Comparison of ENCODE assay signal across 17 cellular contexts in the genomic region with DNA sequence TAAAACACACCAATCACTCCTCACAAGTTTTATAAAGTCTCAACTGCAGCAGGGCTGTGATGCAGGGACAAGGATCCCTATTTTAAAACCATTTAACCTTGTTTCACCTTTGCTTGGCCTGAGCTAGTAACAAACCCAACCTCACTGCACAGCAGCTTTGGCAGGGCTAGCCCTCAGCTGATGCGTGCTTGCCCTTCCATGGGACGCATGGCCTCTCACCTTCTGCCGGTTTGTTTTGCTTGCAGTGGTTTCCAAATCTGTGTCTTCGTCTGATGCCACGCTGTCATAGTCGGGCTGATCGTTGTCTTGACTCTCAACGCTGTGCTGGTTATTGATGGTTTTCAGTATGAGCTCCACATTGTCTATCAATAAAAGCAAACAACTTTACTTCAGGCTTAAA. TPM values are rescaled to one million over a fixed set of nuclear protein-coding genes. Genes with fewer than 3 reads are reported as not detected.
DNase-seq lines count a peak whose midpoint lies in the region; ATAC-seq, FAIRE-seq and TF ChIP-seq lines count a peak whose summit lies in the region.
"Had no signal": no experiment of that assay in that cellular context is flagged by ENCODE, and none has a peak within 500 bp of the region (broad histone marks: within the 10 kb centered on the region; RNA-seq: fewer than 3 reads in every experiment).

No MANE protein-coding gene starts in this region.

- ATAC-seq in SK-N-SH treated with all-trans-retinoic acid at 6 μM for 48 hours = no peak
- ATAC-seq in HCT116 = no peak

- no peak for TF ChIP-seq EP300 in SK-N-SH (IDR thresholded peaks at IDR 0.05; ENCODE audit: borderline replicate concordance in 1 of 2, low read depth in 1 of 2, low read length in 1 of 2)

- peaks cover 44% of the 10 kb centered on the region for H3K36me3 Mint-ChIP-seq in endothelial cell (ENCODE audit: low read depth, unreplicated experiment)

- H3K27ac Mint-ChIP-seq in endothelial cell (ENCODE audit: unreplicated experiment) = no peak overlapping the region

- H3K27me3 ChIP-seq in SK-N-SH (ENCODE audit: insufficient read depth) (no peaks in the 10 kb centered on the region), HCT116 (ENCODE audit: insufficient read depth, low read length) (no peaks in the 10 kb centered on the region), osteoblast (ENCODE audit: insufficient read depth, low read length) (no peaks in the 10 kb centered on the region)

- FAIRE-seq in GM12891 (lab: Jason Lieb, UNC) = no peak
- FAIRE-seq: frontal cortex, RCC 7860 had no signal

- TF ChIP-seq CTCF in SK-N-SH (IDR thresholded peaks at IDR 0.05) = no peak
- no peak for TF ChIP-seq CTCF in HCT116 (IDR thresholded peaks at IDR 0.05 in 2 of 3, conservative IDR thresholded peaks at IDR 0.05 in 1 of 3; ENCODE audit: borderline replicate concordance in 1 of 3, insufficient read depth in 1 of 3, low read depth in 2 of 3, low read length in 2 of 3)
- no peak for TF ChIP-seq CTCF in endothelial cell (IDR thresholded peaks at IDR 0.05; ENCODE audit: unreplicated experiment)
- TF ChIP-seq CTCF in osteoblast (IDR thresholded peaks at IDR 0.05; ENCODE audit: extremely low read depth, low read depth, low read length) = no peak

- RAD21 ChIA-PET in HCT116 (lab: Charles Lee; ENCODE audit: low non-redundant PET in 1 of 2, low total read pairs in 2 of 2, uncharacterized antibody in 2 of 2, unreplicated experiment in 2 of 2) = no interaction called here

- CTCF ChIA-PET in SK-N-SH (lab: Yijun Ruan, JAX) (no interaction called here), HCT116 (lab: Charles Lee) (no interaction called here)

- no peak overlapping the region for H2AFZ ChIP-seq in SK-N-SH (ENCODE audit: low read depth)
- H2AFZ ChIP-seq in HCT116 (ENCODE audit: low read depth, low read length, poor library complexity, severe bottlenecking) = no peak overlapping the region
- H2AFZ ChIP-seq in osteoblast (ENCODE audit: low read length) = no peak overlapping the region
- H2AFZ ChIP-seq: parathyroid adenoma had no signal

- H3F3A ChIP-seq in SK-N-SH (replicated peaks; ENCODE audit: insufficient read depth) = peaks cover 52% of the 10 kb centered on the region

- H3K4me3 Mint-ChIP-seq in endothelial cell (ENCODE audit: unreplicated experiment) = peak overlapping the region; percentile 48
- H3K4me3 Mint-ChIP-seq: CD8-positive, alpha-beta memory T cell; T-helper 1 cell treated with Interleukin-12 subunit alpha and Interleukin-12 subunit beta and Interleukin-4 antibody, amounts not matched to agents 30 μg/mL and 1 μg/mL, for 36 hours had no signal

- 96% methylated on average over 8 of the region's 8 CpGs for WGBS in SK-N-SH (ENCODE audit: low lambda C conversion rate)

- H3K4me2 ChIP-seq in SK-N-SH (0 out of 2 replicates have a peak overlapping the region, but pooled peaks have one; percentile 9), HCT116 (ENCODE audit: low read length) (peak overlapping the region; percentile 76), osteoblast (ENCODE audit: insufficient read depth, low read length) (no peak overlapping the region)

- H3K4me1 Mint-ChIP-seq in endothelial cell (ENCODE audit: unreplicated experiment) = peaks cover 16% of the 10 kb centered on the region

- POLR2A ChIA-PET in SK-N-SH (lab: Yijun Ruan, JAX) (no interaction called here), HCT116 (lab: Charles Lee) (no interaction called here)

- no peaks in the 10 kb centered on the region for H3K9me2 ChIP-seq in SK-N-SH
- no peaks in the 10 kb centered on the region for H3K9me2 ChIP-seq in HCT116 (ENCODE audit: insufficient read depth)

- TF ChIP-seq RAD21 in SK-N-SH (IDR thresholded peaks at IDR 0.05; ENCODE audit: low read length) = no peak
- TF ChIP-seq RAD21 in HCT116 (IDR thresholded peaks at IDR 0.05; ENCODE audit: low read depth) = no peak

- H3K4me3 ChIP-seq in SK-N-SH (ENCODE audit: low read depth in 2 of 2, low read length in 1 of 2) (no peak overlapping the region), HCT116 (replicated peaks in 1 of 2; ENCODE audit: low read depth in 1 of 2, low read length in 2 of 2) (no peak overlapping the region), osteoblast (ENCODE audit: insufficient read depth, low read length) (no peak overlapping the region)
- H3K4me3 ChIP-seq: GM12878 had no signal

- TF ChIP-seq POLR2A in HCT116 (IDR thresholded peaks at IDR 0.05; ENCODE audit: borderline replicate concordance, extremely low read depth, insufficient read depth, insufficient read length) (no peak), GM12891 (IDR thresholded peaks at IDR 0.05; ENCODE audit: low read depth, low read length) (no peak)

- no peaks in the 10 kb centered on the region for H3K79me2 ChIP-seq in SK-N-SH (ENCODE audit: insufficient read depth)
- no peaks in the 10 kb centered on the region for H3K79me2 ChIP-seq in HCT116 (ENCODE audit: insufficient read depth, low read length)
- peaks cover 6% of the 10 kb centered on the region for H3K79me2 ChIP-seq in osteoblast (ENCODE audit: insufficient read depth, low read length)
- H3K79me2 ChIP-seq: parathyroid adenoma had no signal

- H3K4me1 ChIP-seq in SK-N-SH (ENCODE audit: control insufficient read depth in 1 of 2, insufficient read depth in 2 of 2, low read depth in 1 of 2, low read length in 1 of 2) (peaks cover 10 to 51% of the 10 kb centered on the region in 2 experiments), HCT116 (ENCODE audit: control insufficient read depth in 1 of 2, insufficient read depth in 2 of 2, low read length in 2 of 2) (peaks cover 31 to 37% of the 10 kb centered on the region in 2 experiments), osteoblast (ENCODE audit: insufficient read depth, low read length) (peaks cover 50% of the 10 kb centered on the region)

- H4K20me1 ChIP-seq in SK-N-SH (ENCODE audit: insufficient read depth) = peaks cover 3% of the 10 kb centered on the region; the same call in 1 of the 2 replicates
- no peaks in the 10 kb centered on the region for H4K20me1 ChIP-seq in HCT116 (ENCODE audit: insufficient read depth)
- no peaks in the 10 kb centered on the region for H4K20me1 ChIP-seq in osteoblast (ENCODE audit: insufficient read depth, low read length)

- DNase-seq in SK-N-SH = no peak
- no peak for DNase-seq in HCT116 (ENCODE audit: low read depth, low spot score)
- DNase-seq in endothelial cell (ENCODE audit: low spot score) = no peak
- no peak for DNase-seq in osteoblast (ENCODE audit: insufficient read length, low spot score, missing footprints)
- no peak for DNase-seq in NCI-H2029 (lab: John Stamatoyannopoulos, UW)
- DNase-seq in GM12891 (ENCODE audit: insufficient read length, low spot score) = no peak
- DNase-seq in DMS153 treated with DMSO at 0.1 percent for 48 hours (lab: John Stamatoyannopoulos, UW; ENCODE audit: unreplicated experiment) = no peak
- DNase-seq: CD8-positive, alpha-beta memory T cell; NCI-H2029 treated with DMSO at 0.1 percent for 48 hours; NCI-H748 treated with DMSO at 0.1 percent for 48 hours had no signal

- intact Hi-C loops in HCT116 (cut with micrococcal nuclease) = no loop called here

- H3K9ac ChIP-seq in SK-N-SH (no peak overlapping the region), HCT116 (ENCODE audit: low read length) (no peak overlapping the region)
- H3K9ac ChIP-seq: parathyroid adenoma had no signal

- peaks cover 35 to 46% of the 10 kb centered on the region in 2 experiments for H3K36me3 ChIP-seq in SK-N-SH (replicated peaks in 1 of 2; ENCODE audit: control insufficient read depth in 1 of 2, insufficient read depth in 2 of 2, low read length in 1 of 2)
- 0 out of 4 replicates have a peak, but pooled peaks cover 3 to 11% of the 10 kb centered on the region in 2 experiments for H3K36me3 ChIP-seq in HCT116 (ENCODE audit: control insufficient read depth in 1 of 2, insufficient read depth in 2 of 2, low read length in 2 of 2)
- H3K36me3 ChIP-seq in osteoblast (ENCODE audit: insufficient read depth, low read length) = peaks cover 41% of the 10 kb centered on the region

- BruUV-seq in HCT116 (replicated peaks; lab: Mats Ljungman, UMichigan) = no TSS peak

- H3K27ac ChIP-seq in SK-N-SH (ENCODE audit: low read depth in 2 of 2, low read length in 1 of 2) = peak overlapping the region in 1 of 2 experiments; percentile 92; a peak in 2 of 4 replicates
- peak overlapping the region; percentile 92 for H3K27ac ChIP-seq in HCT116 (ENCODE audit: low read depth, low read length)
- H3K27ac ChIP-seq in osteoblast (ENCODE audit: low read depth, low read length) = peak overlapping the region; percentile 97
- H3K27ac ChIP-seq: 22Rv1, parathyroid adenoma had no signal

- H3K27me3 Mint-ChIP-seq in endothelial cell (ENCODE audit: unreplicated experiment) = peaks cover 2% of the 10 kb centered on the region

- H3K9me3 ChIP-seq in SK-N-SH (no peaks in the 10 kb centered on the region), HCT116 (ENCODE audit: control insufficient read depth in 1 of 2, insufficient read depth in 1 of 2, low read depth in 1 of 2, low read length in 2 of 2) (no peaks in the 10 kb centered on the region), osteoblast (ENCODE audit: low read depth, low read length) (no peaks in the 10 kb centered on the region)

- no peaks in the 10 kb centered on the region for H3K9me3 Mint-ChIP-seq in endothelial cell (ENCODE audit: unreplicated experiment)
- H3K9me3 Mint-ChIP-seq: CD8-positive, alpha-beta memory T cell; T-helper 1 cell treated with Interleukin-12 subunit alpha and Interleukin-12 subunit beta and Interleukin-4 antibody, amounts not matched to agents 30 μg/mL and 1 μg/mL, for 36 hours had no signal

TF ChIP-seq in GM12891, 5 proteins besides CTCF, POLR2A, EP300 and RAD21 (continues in another document):
- TF ChIP-seq TAF1 (IDR thresholded peaks at IDR 0.05; ENCODE audit: low read depth, low read length) = no peak

RNA-seq across cellular contexts. Expression of gene GIT2, which starts 43.3 kb away (rescaled TPM):
- 21.2 and 23.1 TPM in 2 replicates for polyA plus RNA-seq in SK-N-SH (2012; rRNA removed)
- 18.1 and 20.1 TPM in 2 replicates for polyA plus RNA-seq in SK-N-SH (2012; cell fraction: cytosol; rRNA removed)
- polyA plus RNA-seq in SK-N-SH (2012; cell fraction: nucleus; rRNA removed) = 48.3 and 65.4 TPM in 2 replicates
- total RNA-seq in HCT116 (2021; ENCODE audit: unreplicated experiment) = 21.5 TPM
- 12.9 and 14.7 TPM in 2 replicates for polyA plus RNA-seq in HCT116 (2012)
- 89.1 TPM for total RNA-seq in endothelial cell (ENCODE audit: unreplicated experiment)
- 43.4 and 45.4 TPM in 2 replicates for total RNA-seq in osteoblast
- 24.6 TPM for polyA plus RNA-seq in GM12891 (2012; ENCODE audit: low read depth, missing spikeins)

RNA-seq across cellular contexts. Expression of gene ANKRD13A, which starts 46.4 kb away (rescaled TPM):
- 42.8 and 55.1 TPM in 2 replicates for polyA plus RNA-seq in SK-N-SH (2012; rRNA removed)
- 49.7 and 50.8 TPM in 2 replicates for polyA plus RNA-seq in SK-N-SH (2012; cell fraction: cytosol; rRNA removed)
- polyA plus RNA-seq in SK-N-SH (2012; cell fraction: nucleus; rRNA removed) = 64.7 and 121 TPM in 2 replicates
- 19.9 TPM for total RNA-seq in HCT116 (2021; ENCODE audit: unreplicated experiment)
- polyA plus RNA-seq in HCT116 (2012) = 14.7 and 16.8 TPM in 2 replicates
- 55.4 TPM for total RNA-seq in endothelial cell (ENCODE audit: unreplicated experiment)
- 94.1 and 113 TPM in 2 replicates for total RNA-seq in osteoblast
- 37.8 TPM for polyA plus RNA-seq in GM12891 (2012; ENCODE audit: low read depth, missing spikeins)

RNA-seq across cellular contexts. Expression of gene TCHP, which starts 52.8 kb away (rescaled TPM):
- polyA plus RNA-seq in SK-N-SH (2012; rRNA removed) = 19.0 and 37.3 TPM in 2 replicates
- 27.3 and 33.6 TPM in 2 replicates for polyA plus RNA-seq in SK-N-SH (2012; cell fraction: cytosol; rRNA removed)
- polyA plus RNA-seq in SK-N-SH (2012; cell fraction: nucleus; rRNA removed) = 58.3 and 84.4 TPM in 2 replicates
- total RNA-seq in HCT116 (2021; ENCODE audit: unreplicated experiment) = 17.3 TPM
- polyA plus RNA-seq in HCT116 (2012) = 10.2 and 12.3 TPM in 2 replicates
- total RNA-seq in endothelial cell (ENCODE audit: unreplicated experiment) = 20.8 TPM
- 7.7 and 8.7 TPM in 2 replicates for total RNA-seq in osteoblast
- 8.5 TPM for polyA plus RNA-seq in GM12891 (2012; ENCODE audit: low read depth, missing spikeins)
